In genomic region chr19:49165865-49166301, GRCh38 we compare ENCODE assay signal across 1 cellular context.
TF ChIP-seq lines count a peak whose summit lies in the region.

No MANE protein-coding gene starts in this region.

TF ChIP-seq in endothelial cell of umbilical vein, 7 proteins besides CTCF, POLR2A, EP300 and RAD21:
- TF ChIP-seq POLR2AphosphoS5 (IDR thresholded peaks at IDR 0.05; ENCODE audit: insufficient read depth, low read depth, low read length) = no peak
- no peak for TF ChIP-seq MYC (IDR thresholded peaks at IDR 0.05; ENCODE audit: low read depth, low read length)
- TF ChIP-seq EZH2 (IDR thresholded peaks at IDR 0.05; ENCODE audit: borderline replicate concordance, low read depth, low read length, severe bottlenecking) = no peak
- TF ChIP-seq GATA2 (IDR thresholded peaks at IDR 0.05; ENCODE audit: insufficient read depth, insufficient read length, low read depth, low read length) = no peak
- TF ChIP-seq FOS (IDR thresholded peaks at IDR 0.05; ENCODE audit: borderline replicate concordance, insufficient read depth, low read length) = no peak
- no peak for TF ChIP-seq JUN (IDR thresholded peaks at IDR 0.05; ENCODE audit: borderline replicate concordance, insufficient read depth, insufficient read length, low read depth)
- no peak for TF ChIP-seq MAX (IDR thresholded peaks at IDR 0.05; ENCODE audit: insufficient read depth, insufficient read length)
